Comparison of ENCODE assay signal across 12 cellular contexts in genomic region chr7:155405399-155406318, GRCh38. TPM values are rescaled to one million over a fixed set of nuclear protein-coding genes. Genes with fewer than 3 reads are reported as not detected.
DNase-seq lines count a peak whose midpoint lies in the region; ATAC-seq and TF ChIP-seq lines count a peak whose summit lies in the region.
"Had no signal": no experiment of that assay in that cellular context is flagged by ENCODE, and none has a peak within 500 bp of the region (broad histone marks: within the 10 kb centered on the region; RNA-seq: fewer than 3 reads in every experiment).

No MANE protein-coding gene starts in this region.

- no peaks in the 10 kb centered on the region; the same call in 1 of the 2 replicates for H3K9me3 Mint-ChIP-seq in HFFc6
- peaks cover 1% of the 10 kb centered on the region for H3K9me3 Mint-ChIP-seq in activated naive CD8-positive, alpha-beta T cell treated with anti-CD3 and anti-CD28 coated beads, Interleukin-2, amount 10 ng/mL, durations not matched to agents 7 days and 5 days

- peaks cover 0 to 26% (median 0%) of the 10 kb centered on the region in 11 experiments; a peak in 5 of 22 replicates for H4K20me1 ChIP-seq in BLaER1 treated with 17β-estradiol and CSF1 and Interleukin-3, amounts not matched to agents 10 nM and 100 nM

- POLR2A ChIA-PET in activated naive CD8-positive, alpha-beta T cell treated with anti-CD3 and anti-CD28 coated beads, Interleukin-2, amount 10 ng/mL, durations not matched to agents 7 days and 5 days (lab: Charles Lee) = no interaction called here

- no peak overlapping the region for H3K4me3 ChIP-seq in BLaER1 treated with 17β-estradiol and CSF1 and Interleukin-3, amounts not matched to agents 10 nM and 100 nM
- no peak overlapping the region for H3K4me3 ChIP-seq in right lobe of liver

- H3K36me3 Mint-ChIP-seq in HFFc6 (ENCODE audit: low read depth) = no peaks in the 10 kb centered on the region
- H3K36me3 Mint-ChIP-seq in activated naive CD8-positive, alpha-beta T cell treated with anti-CD3 and anti-CD28 coated beads, Interleukin-2, amount 10 ng/mL, durations not matched to agents 7 days and 5 days = no peaks in the 10 kb centered on the region

- H3K4me1 Mint-ChIP-seq in HFFc6 (ENCODE audit: low read depth) = no peaks in the 10 kb centered on the region
- H3K4me1 Mint-ChIP-seq in activated naive CD8-positive, alpha-beta T cell treated with anti-CD3 and anti-CD28 coated beads, Interleukin-2, amount 10 ng/mL, durations not matched to agents 7 days and 5 days = peaks cover 10% of the 10 kb centered on the region

- peak overlapping the region in 9 of 11 experiments; percentile 17 to 68 (median 45); a peak in 18 of 22 replicates for H3K4me2 ChIP-seq in BLaER1 treated with 17β-estradiol and CSF1 and Interleukin-3, amounts not matched to agents 10 nM and 100 nM

- H3K4me3 Mint-ChIP-seq in HFFc6 = no peak overlapping the region
- H3K4me3 Mint-ChIP-seq in activated naive CD8-positive, alpha-beta T cell treated with anti-CD3 and anti-CD28 coated beads, Interleukin-2, amount 10 ng/mL, durations not matched to agents 7 days and 5 days = no peak overlapping the region

- peaks cover 56 to 79% (median 76%) of the 10 kb centered on the region in 11 experiments for H3K27me3 ChIP-seq in BLaER1 treated with 17β-estradiol and CSF1 and Interleukin-3, amounts not matched to agents 10 nM and 100 nM
- no peaks in the 10 kb centered on the region for H3K27me3 ChIP-seq in right lobe of liver

- intact Hi-C loops in right lobe of liver (cut with DNase I) = no loop called here

- H3K27ac ChIP-seq in BLaER1 treated with 17β-estradiol and CSF1 and Interleukin-3, amounts not matched to agents 10 nM and 100 nM = no peak overlapping the region
- no peak overlapping the region for H3K27ac ChIP-seq in right lobe of liver

- peaks cover 0 to 8% (median 0%) of the 10 kb centered on the region in 11 experiments; a peak in 3 of 22 replicates for H3K9me3 ChIP-seq in BLaER1 treated with 17β-estradiol and CSF1 and Interleukin-3, amounts not matched to agents 10 nM and 100 nM (replicated peaks in 1 of 11)
- no peaks in the 10 kb centered on the region for H3K9me3 ChIP-seq in right lobe of liver

- TF ChIP-seq CTCF in HFFc6 (IDR thresholded peaks at IDR 0.05) (peak; percentile 26; the same call in 1 of the 2 replicates), right lobe of liver (IDR thresholded peaks at IDR 0.05) (peak in 2 of 4 donors; percentile 16 to 18)

- peak; percentile 62 for ATAC-seq in activated naive CD8-positive, alpha-beta T cell treated with anti-CD3 and anti-CD28 coated beads, Interleukin-2, amount 10 ng/mL, durations not matched to agents 7 days and 5 days (ENCODE audit: low read depth)
- ATAC-seq in right lobe of liver (peak; percentile 31 to 56 (median 43)), HG03354 (IDR thresholded peaks at IDR 0.05; ENCODE audit: poor library complexity, severe bottlenecking, unreplicated experiment) (no peak), HG02623 (IDR thresholded peaks at IDR 0.05; ENCODE audit: unreplicated experiment) (no peak)

- H3K27me3 Mint-ChIP-seq in HFFc6 (ENCODE audit: insufficient read depth) = peaks cover 21% of the 10 kb centered on the region
- H3K27me3 Mint-ChIP-seq in activated naive CD8-positive, alpha-beta T cell treated with anti-CD3 and anti-CD28 coated beads, Interleukin-2, amount 10 ng/mL, durations not matched to agents 7 days and 5 days = peaks cover 22% of the 10 kb centered on the region

- 26% methylated on average over 19 of the region's 31 CpGs for WGBS in right lobe of liver (ENCODE audit: insufficient coverage, low coverage, low lambda C conversion rate, missing lambda C conversion rate)

- no peak for DNase-seq in HFFc6
- DNase-seq in activated naive CD8-positive, alpha-beta T cell treated with anti-CD3 and anti-CD28 coated beads, Interleukin-2, amount 10 ng/mL, durations not matched to agents 7 days and 5 days = peak; percentile 43
- DNase-seq in right lobe of liver = peak in 1 of 3 donors; percentile 58
- DNase-seq in LoVo (ENCODE audit: low spot score) = no peak
- no peak for DNase-seq in H4 (ENCODE audit: low spot score)
- DNase-seq: activated CD8-positive, alpha-beta memory T cell treated with anti-CD3 and anti-CD28 coated beads, Interleukin-2, amount 50 U/mL, for 48 hours; EL; NCI-H1694; SW 1271 had no signal

- H3K27ac Mint-ChIP-seq in HFFc6 = no peak overlapping the region
- H3K27ac Mint-ChIP-seq in activated naive CD8-positive, alpha-beta T cell treated with anti-CD3 and anti-CD28 coated beads, Interleukin-2, amount 10 ng/mL, durations not matched to agents 7 days and 5 days = no peak overlapping the region

- H3K9ac ChIP-seq in BLaER1 treated with 17β-estradiol and CSF1 and Interleukin-3, amounts not matched to agents 10 nM and 100 nM = 0 out of 22 replicates have a peak overlapping the region, but pooled peaks of 1 of the 11 experiments have one; percentile 19

- no peak for TF ChIP-seq POLR2A in right lobe of liver (IDR thresholded peaks at IDR 0.05)

- H3K36me3 ChIP-seq in BLaER1 treated with 17β-estradiol and CSF1 and Interleukin-3, amounts not matched to agents 10 nM and 100 nM = no peaks in the 10 kb centered on the region
- no peaks in the 10 kb centered on the region for H3K36me3 ChIP-seq in right lobe of liver

- peaks cover 0 to 28% (median 17%) of the 10 kb centered on the region in 10 experiments; a peak in 15 of 20 replicates for H3K4me1 ChIP-seq in BLaER1 treated with 17β-estradiol and CSF1 and Interleukin-3, amounts not matched to agents 10 nM and 100 nM
- H3K4me1 ChIP-seq in right lobe of liver = no peaks in the 10 kb centered on the region

RNA-seq across cellular contexts. Expression of gene EN2, which starts 52.3 kb away (rescaled TPM):
- not detected for total RNA-seq in HFFc6 (2021; fragmentation: NEBNext Ultra II Directional; extraction: Animal tissue kit (Norgen Biotek cat#: 25700))
- not detected for total RNA-seq in activated naive CD8-positive, alpha-beta T cell treated with anti-CD3 and anti-CD28 coated beads, Interleukin-2, amount 10 ng/mL, durations not matched to agents 7 days and 5 days
- not detected for total RNA-seq in right lobe of liver
- total RNA-seq in H4 (2014; rRNA removed; shearing (Covaris generic)) = 0.16 and 0.29 TPM in 2 replicates

Comparison
In these comparisons a context has a peak if more than half of its experiments do, and no peak if none do; other contexts are left out.
1. ATAC-seq: peak in activated naive CD8-positive, alpha-beta T cell treated with anti-CD3 and anti-CD28 coated beads, Interleukin-2, amount 10 ng/mL, durations not matched to agents 7 days and 5 days (single experiment) and right lobe of liver (4 of 4); none in HG03354 (single experiment) and HG02623 (single experiment).